In the genomic region with DNA sequence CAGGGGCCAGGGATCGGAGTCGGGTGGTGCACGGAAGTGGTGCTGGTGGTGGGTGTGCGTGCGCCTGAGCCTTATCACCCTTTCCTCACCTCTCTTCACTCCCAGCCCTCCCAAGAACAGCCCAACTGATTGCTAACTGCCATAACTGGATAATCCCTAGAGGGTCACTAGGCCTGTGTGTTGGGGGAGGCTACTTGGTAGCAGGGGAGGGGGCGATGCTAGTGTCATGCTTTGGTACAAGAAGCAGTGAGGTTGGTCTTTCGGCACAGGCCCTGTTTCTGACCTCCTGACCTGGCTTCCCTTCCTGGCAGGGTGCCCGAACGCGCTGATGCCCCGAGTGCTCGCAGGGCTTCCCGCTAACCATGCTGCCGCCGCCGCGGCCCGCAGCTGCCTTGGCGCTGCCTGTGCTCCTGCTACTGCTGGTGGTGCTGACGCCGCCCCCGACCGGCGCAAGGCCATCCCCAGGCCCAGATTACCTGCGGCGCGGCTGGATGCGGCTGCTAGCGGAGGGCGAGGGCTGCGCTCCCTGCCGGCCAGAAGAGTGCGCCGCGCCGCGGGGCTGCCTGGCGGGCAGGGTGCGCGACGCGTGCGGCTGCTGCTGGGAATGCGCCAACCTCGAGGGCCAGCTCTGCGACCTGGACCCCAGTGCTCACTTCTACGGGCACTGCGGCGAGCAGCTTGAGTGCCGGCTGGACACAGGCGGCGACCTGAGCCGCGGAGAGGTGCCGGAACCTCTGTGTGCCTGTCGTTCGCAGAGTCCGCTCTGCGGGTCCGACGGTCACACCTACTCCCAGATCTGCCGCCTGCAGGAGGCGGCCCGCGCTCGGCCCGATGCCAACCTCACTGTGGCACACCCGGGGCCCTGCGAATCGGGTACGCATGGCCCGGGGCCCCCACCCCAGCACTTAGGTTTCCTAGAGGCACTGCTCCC, we compare ENCODE assay signal across 8 cellular contexts. TPM values are rescaled to one million over a fixed set of nuclear protein-coding genes. Genes with fewer than 3 reads are reported as not detected.
A peak's percentile ranks its signal among the peaks of the same experiment; 100 is the strongest.
DNase-seq lines count a peak whose midpoint lies in the region; ATAC-seq lines count a peak whose summit lies in the region.

No MANE protein-coding gene starts in this region.

- H3K4me3 ChIP-seq in iPS DF 6.9 (ENCODE audit: low read length) = peak overlapping the region; percentile 43; the same call in 1 of the 2 replicates
- peak overlapping the region; percentile 19 to 71 (median 62) for H3K4me3 ChIP-seq in skin epidermis

- no peak overlapping the region for H3K27ac Mint-ChIP-seq in activated naive CD8-positive, alpha-beta T cell treated with anti-CD3 and anti-CD28 coated beads, Interleukin-2, amount 10 ng/mL, durations not matched to agents 7 days and 5 days

- DNase-seq in DMS53 (lab: John Stamatoyannopoulos, UW) = peak; percentile 92
- peak; percentile 16 for DNase-seq in RPMI8226
- DNase-seq in activated naive CD8-positive, alpha-beta T cell treated with anti-CD3 and anti-CD28 coated beads, Interleukin-2, amount 10 ng/mL, durations not matched to agents 7 days and 5 days = peak; percentile 74
- DNase-seq in iPS DF 6.9 (ENCODE audit: low read depth, low spot score) = no peak
- no peak for DNase-seq in NCI-H446 treated with DMSO at 0.1 percent for 48 hours (lab: John Stamatoyannopoulos, UW)

- peaks cover 36% of the 10 kb centered on the region for H3K4me1 Mint-ChIP-seq in activated naive CD8-positive, alpha-beta T cell treated with anti-CD3 and anti-CD28 coated beads, Interleukin-2, amount 10 ng/mL, durations not matched to agents 7 days and 5 days

- H3K36me3 Mint-ChIP-seq in activated naive CD8-positive, alpha-beta T cell treated with anti-CD3 and anti-CD28 coated beads, Interleukin-2, amount 10 ng/mL, durations not matched to agents 7 days and 5 days = peaks cover 5% of the 10 kb centered on the region

- no CpG with 5 or more reads among the region's 72 CpGs for WGBS in iPS DF 6.9 (ENCODE audit: insufficient coverage, insufficient read length)

- POLR2A ChIA-PET in activated naive CD8-positive, alpha-beta T cell treated with anti-CD3 and anti-CD28 coated beads, Interleukin-2, amount 10 ng/mL, durations not matched to agents 7 days and 5 days (lab: Charles Lee) = interaction anchor here (0.6 to 2.0 kb wide), 4 partner anchors 12 to 64 kb away, joined by 3 to 11 read pairs (median 7); no protein-coding TSS in a partner anchor

- ATAC-seq in HG03175 (IDR thresholded peaks at IDR 0.05; ENCODE audit: unreplicated experiment) = peak; percentile 27
- ATAC-seq in activated naive CD8-positive, alpha-beta T cell treated with anti-CD3 and anti-CD28 coated beads, Interleukin-2, amount 10 ng/mL, durations not matched to agents 7 days and 5 days (ENCODE audit: low read depth) = peak; percentile 31
- ATAC-seq in GM19035 (IDR thresholded peaks at IDR 0.05; ENCODE audit: unreplicated experiment) = no peak

- H3K36me3 ChIP-seq in iPS DF 6.9 (ENCODE audit: control insufficient read depth, insufficient read depth, low read length) = no peaks in the 10 kb centered on the region

- no peaks in the 10 kb centered on the region for H3K9me3 Mint-ChIP-seq in activated naive CD8-positive, alpha-beta T cell treated with anti-CD3 and anti-CD28 coated beads, Interleukin-2, amount 10 ng/mL, durations not matched to agents 7 days and 5 days

- peaks cover 47% of the 10 kb centered on the region for H3K27me3 Mint-ChIP-seq in activated naive CD8-positive, alpha-beta T cell treated with anti-CD3 and anti-CD28 coated beads, Interleukin-2, amount 10 ng/mL, durations not matched to agents 7 days and 5 days

- peaks cover 48% of the 10 kb centered on the region for H3K27me3 ChIP-seq in iPS DF 6.9 (ENCODE audit: control insufficient read depth, insufficient read depth, low read length)

- peak overlapping the region; percentile 52 for H3K4me3 Mint-ChIP-seq in activated naive CD8-positive, alpha-beta T cell treated with anti-CD3 and anti-CD28 coated beads, Interleukin-2, amount 10 ng/mL, durations not matched to agents 7 days and 5 days

- H3K4me1 ChIP-seq in iPS DF 6.9 (ENCODE audit: control insufficient read depth, insufficient read depth, low read length) = peaks cover 12% of the 10 kb centered on the region

- no peaks in the 10 kb centered on the region for H3K9me3 ChIP-seq in iPS DF 6.9 (ENCODE audit: control insufficient read depth, insufficient read depth, low read length)

- H3K27ac ChIP-seq in iPS DF 6.9 (ENCODE audit: low read length) (no peak overlapping the region), skin epidermis (peak overlapping the region in 9 of 21 experiments; percentile 23 to 100 (median 96))

RNA-seq across cellular contexts. Expression of gene KAZALD1, which starts 0.7 kb away (rescaled TPM):
- not detected for total RNA-seq in activated naive CD8-positive, alpha-beta T cell treated with anti-CD3 and anti-CD28 coated beads, Interleukin-2, amount 10 ng/mL, durations not matched to agents 7 days and 5 days

RNA-seq across cellular contexts. Expression of gene SFXN3, which starts 31.5 kb away (rescaled TPM):
- 10 to 100 TPM; 66.1 to 68.6 TPM for total RNA-seq in activated naive CD8-positive, alpha-beta T cell treated with anti-CD3 and anti-CD28 coated beads, Interleukin-2, amount 10 ng/mL, durations not matched to agents 7 days and 5 days

RNA-seq across cellular contexts. Expression of gene PDZD7, which starts 31.6 kb away (rescaled TPM):
- 1 to 10 TPM; 1.1 to 1.4 TPM for total RNA-seq in activated naive CD8-positive, alpha-beta T cell treated with anti-CD3 and anti-CD28 coated beads, Interleukin-2, amount 10 ng/mL, durations not matched to agents 7 days and 5 days

Comparison
In these comparisons a context has a peak if more than half of its experiments do, and no peak if none do; other contexts are left out.
1. DNase-seq: peak in DMS53 (single experiment), RPMI8226 (single experiment) and activated naive CD8-positive, alpha-beta T cell treated with anti-CD3 and anti-CD28 coated beads, Interleukin-2, amount 10 ng/mL, durations not matched to agents 7 days and 5 days (single experiment); none in iPS DF 6.9 (single experiment) and NCI-H446 treated with DMSO at 0.1 percent for 48 hours (single experiment).